Comparison of ENCODE assay signal across 10 cellular contexts in genomic region chr11:75428989-75429640, GRCh38. TPM values are rescaled to one million over a fixed set of nuclear protein-coding genes. Genes with fewer than 3 reads are reported as not detected.
A peak's percentile ranks its signal among the peaks of the same experiment; 100 is the strongest.
DNase-seq lines count a peak whose midpoint lies in the region; ATAC-seq, FAIRE-seq and TF ChIP-seq lines count a peak whose summit lies in the region.
"Had no signal": no experiment of that assay in that cellular context is flagged by ENCODE, and none has a peak within 500 bp of the region (broad histone marks: within the 10 kb centered on the region; RNA-seq: fewer than 3 reads in every experiment).

No MANE protein-coding gene starts in this region.

- H3K4me2 ChIP-seq in PC-9, result peak overlapping the region; percentile 84

- CTCF ChIA-PET in PC-9 (lab: Charles Lee), result interaction anchor here (0.6 kb wide), 1 partner anchor 13 kb away, joined by 4 read pairs; no protein-coding TSS in a partner anchor

- no peaks in the 10 kb centered on the region for H3K9me2 ChIP-seq in PC-9 (ENCODE audit: insufficient read depth)

- DNase-seq in T-helper 1 cell (no peak), PC-9 (no peak), sigmoid colon (peak; percentile 61), SIG-M5 treated with dmso at 0.1 percent for 504 hours (lab: John Stamatoyannopoulos, UW; ENCODE audit: unreplicated experiment) (no peak), RCC 7860 (ENCODE audit: low spot score) (no peak)
- no peak for DNase-seq in effector memory CD8-positive, alpha-beta T cell

- peak overlapping the region; percentile 79 for H3K4me3 Mint-ChIP-seq in T-helper 1 cell treated with Interleukin-12 subunit alpha and Interleukin-12 subunit beta and Interleukin-4 antibody, amounts not matched to agents 30 μg/mL and 1 μg/mL, for 36 hours
- peak overlapping the region; percentile 54 to 80 for H3K4me3 Mint-ChIP-seq in effector memory CD8-positive, alpha-beta T cell

- peaks cover 23% of the 10 kb centered on the region for H3K4me1 Mint-ChIP-seq in T-helper 1 cell treated with Interleukin-12 subunit alpha and Interleukin-12 subunit beta and Interleukin-4 antibody, amounts not matched to agents 30 μg/mL and 1 μg/mL, for 36 hours (ENCODE audit: low read depth)
- peaks cover 11 to 22% of the 10 kb centered on the region in 2 donors for H3K4me1 Mint-ChIP-seq in effector memory CD8-positive, alpha-beta T cell (ENCODE audit: low read depth in 2 of 2)

- BruUV-seq in PC-9 (replicated peaks; lab: Mats Ljungman, UMichigan), result TSS peak; percentile 19

- no peak for FAIRE-seq in RCC 7860 (lab: Jason Lieb, UNC)
- FAIRE-seq: A549 had no signal

- no peak overlapping the region for H3K27ac ChIP-seq in PC-9
- no peak overlapping the region for H3K27ac ChIP-seq in sigmoid colon

- H3K36me3 ChIP-seq in PC-9 (ENCODE audit: low read depth) (no peaks in the 10 kb centered on the region), sigmoid colon (no peaks in the 10 kb centered on the region)

- intact Hi-C loops in PC-9 (cut with micrococcal nuclease; ENCODE audit: unreplicated experiment) (no loop called here), sigmoid colon (cut with DNase I) (no loop called here)

- peak overlapping the region; percentile 57 for H3K4me3 ChIP-seq in PC-9
- no peak overlapping the region for H3K4me3 ChIP-seq in sigmoid colon

- peaks cover 21% of the 10 kb centered on the region for H3K4me1 ChIP-seq in PC-9 (replicated peaks; ENCODE audit: insufficient read depth)
- H3K4me1 ChIP-seq in sigmoid colon, result peaks cover 0 to 29% (median 18%) of the 10 kb centered on the region in 4 donors

- POLR2A ChIA-PET in PC-9 (lab: Charles Lee; ENCODE audit: unreplicated experiment), result interaction anchor here (0.6 kb wide), 1 partner anchor 28 kb away, joined by 4 read pairs; no protein-coding TSS in a partner anchor

- H3F3A ChIP-seq in PC-9 (ENCODE audit: insufficient read depth, low read depth), result peaks cover 33% of the 10 kb centered on the region

- no peak for TF ChIP-seq POLR2A in sigmoid colon (IDR thresholded peaks at IDR 0.05)

- TF ChIP-seq CTCF in PC-9 (conservative IDR thresholded peaks at IDR 0.05) (no peak), sigmoid colon (IDR thresholded peaks at IDR 0.05) (no peak)

- H4K20me1 ChIP-seq in PC-9 (ENCODE audit: insufficient read depth), result no peaks in the 10 kb centered on the region

- peaks cover 6% of the 10 kb centered on the region for H3K9me3 Mint-ChIP-seq in T-helper 1 cell treated with Interleukin-12 subunit alpha and Interleukin-12 subunit beta and Interleukin-4 antibody, amounts not matched to agents 30 μg/mL and 1 μg/mL, for 36 hours
- H3K9me3 Mint-ChIP-seq in effector memory CD8-positive, alpha-beta T cell, result no peaks in the 10 kb centered on the region

- H3K9me3 ChIP-seq in PC-9 (ENCODE audit: insufficient read depth, low read depth) (no peaks in the 10 kb centered on the region), sigmoid colon (peaks cover 0 to 4% (median 0%) of the 10 kb centered on the region in 4 donors)

- peak overlapping the region; percentile 69 for H3K27ac Mint-ChIP-seq in T-helper 1 cell treated with Interleukin-12 subunit alpha and Interleukin-12 subunit beta and Interleukin-4 antibody, amounts not matched to agents 30 μg/mL and 1 μg/mL, for 36 hours
- H3K27ac Mint-ChIP-seq in effector memory CD8-positive, alpha-beta T cell, result peak overlapping the region; percentile 30 to 73

- H2AFZ ChIP-seq in PC-9, result no peak overlapping the region

- no peak for ATAC-seq in effector memory CD8-positive, alpha-beta T cell (replicated peaks)
- no peak for ATAC-seq in GM19324 (IDR thresholded peaks at IDR 0.05; ENCODE audit: low FRiP score, unreplicated experiment)

- TF ChIP-seq EP300 in sigmoid colon (IDR thresholded peaks at IDR 0.05), result no peak

- H3K27me3 Mint-ChIP-seq in T-helper 1 cell treated with Interleukin-12 subunit alpha and Interleukin-12 subunit beta and Interleukin-4 antibody, amounts not matched to agents 30 μg/mL and 1 μg/mL, for 36 hours (ENCODE audit: low read depth), result peaks cover 56% of the 10 kb centered on the region
- peaks cover 23 to 48% of the 10 kb centered on the region in 2 donors for H3K27me3 Mint-ChIP-seq in effector memory CD8-positive, alpha-beta T cell

- no peaks in the 10 kb centered on the region for H3K79me2 ChIP-seq in PC-9 (ENCODE audit: low read depth)

- H3K27me3 ChIP-seq in PC-9 (ENCODE audit: insufficient read depth, low read depth) (no peaks in the 10 kb centered on the region), sigmoid colon (peaks cover 9 to 49% (median 44%) of the 10 kb centered on the region in 3 donors)

- 79 to 82% methylated on average over 16 of the region's 16 CpGs for WGBS in sigmoid colon, 2 donors

- peaks cover 12% of the 10 kb centered on the region for H3K36me3 Mint-ChIP-seq in T-helper 1 cell treated with Interleukin-12 subunit alpha and Interleukin-12 subunit beta and Interleukin-4 antibody, amounts not matched to agents 30 μg/mL and 1 μg/mL, for 36 hours (ENCODE audit: low read depth)
- peaks cover 22% of the 10 kb centered on the region for H3K36me3 Mint-ChIP-seq in effector memory CD8-positive, alpha-beta T cell (ENCODE audit: insufficient read depth)

RNA-seq across cellular contexts. Expression of gene KLHL35, which starts 3.9 kb away (rescaled TPM):
- 11.1 and 18.9 TPM in 2 replicates for total RNA-seq in PC-9 (2021)
- 1 to 10 TPM in 1 of 4 donors, under 1 TPM in 1, not detected in 2; 0.81 to 1.1 TPM for total RNA-seq in sigmoid colon
- under 1 TPM in 1 of 3 donors, not detected in 2; 0.41 TPM for polyA plus RNA-seq in sigmoid colon
- total RNA-seq: H4 had no signal

RNA-seq across cellular contexts. Expression of gene RPS3, which starts 29.8 kb away (rescaled TPM):
- total RNA-seq in PC-9 (2021) (3,914 and 4,011 TPM in 2 replicates), sigmoid colon (1,000 to 10,000 TPM in 3 of 4 donors, 100 to 1,000 TPM in 1; 967 to 2,377 (median 1,713) TPM)
- polyA plus RNA-seq in sigmoid colon, result 1,000 to 10,000 TPM; 2,814 to 4,083 (median 3,267) TPM
